11 cellular contexts compared by ENCODE assay signal in genomic region chr3:122941233-122942206, GRCh38.
DNase-seq lines count a peak whose midpoint lies in the region; ATAC-seq and TF ChIP-seq lines count a peak whose summit lies in the region.
"Had no signal": no experiment of that assay in that cellular context is flagged by ENCODE, and none has a peak within 500 bp of the region (broad histone marks: within the 10 kb centered on the region; RNA-seq: fewer than 3 reads in every experiment).

No MANE protein-coding gene starts in this region.

- H3K79me2 ChIP-seq in H9 (ENCODE audit: insufficient read depth, low read length): no peaks in the 10 kb centered on the region

- no peak overlapping the region for H2BK15ac ChIP-seq in H9 (ENCODE audit: low read depth, low read length)

- H2BK20ac ChIP-seq in H9 (ENCODE audit: low read depth, low read length, poor library complexity, severe bottlenecking): no peak overlapping the region

- H4K20me1 ChIP-seq in H9 (ENCODE audit: control insufficient read depth, insufficient read depth, insufficient read length): no peaks in the 10 kb centered on the region

- no peak overlapping the region for H4K8ac ChIP-seq in H9 (replicated peaks; ENCODE audit: insufficient read length, low read depth, low read length)

- H2AFZ ChIP-seq in H9 (ENCODE audit: low read length): no peak overlapping the region

- no CpG with 5 or more reads among the region's 6 CpGs for WGBS in H9 (ENCODE audit: extremely low coverage, insufficient read length, low lambda C conversion rate)

- H3K14ac ChIP-seq in H9 (ENCODE audit: insufficient read depth, low read length): no peak overlapping the region

- no peak overlapping the region for H3K27ac ChIP-seq in H9 (ENCODE audit: insufficient read length, low read depth, low read length)

- H4K91ac ChIP-seq in H9 (ENCODE audit: insufficient read length, low read depth, low read length): no peak overlapping the region

- no peak overlapping the region for H3K4ac ChIP-seq in H9 (ENCODE audit: low read depth, low read length)

- no peaks in the 10 kb centered on the region for H3K36me3 ChIP-seq in BE2C

- no peak overlapping the region for H3K56ac ChIP-seq in H9 (ENCODE audit: insufficient read length, low read depth, low read length)

- H2AK5ac ChIP-seq in H9 (ENCODE audit: insufficient read length, low read length): no peak overlapping the region

- H3K4me3 ChIP-seq in BE2C (ENCODE audit: low read depth, low read length): no peak overlapping the region

- TF ChIP-seq CTCF in BE2C (IDR thresholded peaks at IDR 0.05; ENCODE audit: low read depth, low read length) (peak; percentile 75), H9 (conservative IDR thresholded peaks at IDR 0.05) (peak; percentile 57)

- no peak overlapping the region for H3K4me3 Mint-ChIP-seq in H9
- H3K4me3 Mint-ChIP-seq in activated naive CD8-positive, alpha-beta T cell treated with anti-CD3 and anti-CD28 coated beads, Interleukin-2, amount 50 U/mL, for 24 hours: no peak overlapping the region
- H3K4me3 Mint-ChIP-seq in immature natural killer cell: peak overlapping the region in 4 of 5 donors; percentile 34 to 58 (median 53)
- H3K4me3 Mint-ChIP-seq: activated T-cell treated with anti-CD3 and anti-CD28 coated beads, Interleukin-2, amount 50 U/mL, for 72 hours had no signal

- H3K4me2 ChIP-seq in H9 (ENCODE audit: insufficient read depth, insufficient read length, low read length): no peak overlapping the region

- H3K79me1 ChIP-seq in H9 (ENCODE audit: insufficient read depth, low read depth, low read length, poor library complexity, severe bottlenecking): no peaks in the 10 kb centered on the region

- H2BK5ac ChIP-seq in H9 (ENCODE audit: insufficient read length, low read length): no peak overlapping the region

- no peaks in the 10 kb centered on the region for H3K23me2 ChIP-seq in H9 (ENCODE audit: insufficient read length, low read depth, low read length, poor library complexity, severe bottlenecking)

- H3K9ac ChIP-seq in H9 (ENCODE audit: extremely low read depth, insufficient read length, low read length): no peak overlapping the region

- H3K9me3 ChIP-seq in BE2C (no peaks in the 10 kb centered on the region), H9 (ENCODE audit: control insufficient read depth, low read depth, low read length) (no peaks in the 10 kb centered on the region)

- no peak overlapping the region for H2BK120ac ChIP-seq in H9 (ENCODE audit: low read depth, low read length, poor library complexity, severe bottlenecking)

- no peak overlapping the region for H3K23ac ChIP-seq in H9 (ENCODE audit: insufficient read length, low read depth, low read length)

- H3K4me1 Mint-ChIP-seq in H9 (peaks cover 6 to 17% of the 10 kb centered on the region in 2 experiments), immature natural killer cell (peaks cover 21% of the 10 kb centered on the region in 2 donors)
- H3K4me1 Mint-ChIP-seq in activated naive CD8-positive, alpha-beta T cell treated with anti-CD3 and anti-CD28 coated beads, Interleukin-2, amount 50 U/mL, for 24 hours: peaks cover 13% of the 10 kb centered on the region

- H3T11ph ChIP-seq in H9 (ENCODE audit: low read length): no peak overlapping the region

- DNase-seq in BE2C (peak; percentile 47), H9 (no peak), immature natural killer cell (peak; percentile 33 to 59 (median 50)), superior temporal gyrus (ENCODE audit: extremely low spot score) (no peak), SKM-1 (lab: John Stamatoyannopoulos, UW; ENCODE audit: unreplicated experiment) (no peak)
- DNase-seq in activated naive CD8-positive, alpha-beta T cell treated with anti-CD3 and anti-CD28 coated beads, Interleukin-2, amount 50 U/mL, for 24 hours: no peak
- DNase-seq in activated naive CD4-positive, alpha-beta T cell (lab: John Stamatoyannopoulos, UW): no peak
- DNase-seq: activated T-cell treated with anti-CD3 and anti-CD28 coated beads, Interleukin-2, amount 50 U/mL, for 72 hours; effector CD4-positive, alpha-beta T cell; NCI-H748 treated with DMSO at 0.1 percent for 48 hours had no signal

- no peaks in the 10 kb centered on the region for H3K9me3 Mint-ChIP-seq in H9
- H3K9me3 Mint-ChIP-seq in activated naive CD8-positive, alpha-beta T cell treated with anti-CD3 and anti-CD28 coated beads, Interleukin-2, amount 50 U/mL, for 24 hours: no peaks in the 10 kb centered on the region
- peaks cover 0 to 1% (median 0%) of the 10 kb centered on the region in 6 donors for H3K9me3 Mint-ChIP-seq in immature natural killer cell
- H3K9me3 Mint-ChIP-seq: activated T-cell treated with anti-CD3 and anti-CD28 coated beads, Interleukin-2, amount 50 U/mL, for 72 hours had no signal

- no peak overlapping the region for H2BK12ac ChIP-seq in H9 (ENCODE audit: insufficient read length, low read depth, low read length)

- H3K36me3 Mint-ChIP-seq in H9 (ENCODE audit: insufficient read depth in 1 of 3, low read depth in 3 of 3): no peaks in the 10 kb centered on the region
- H3K36me3 Mint-ChIP-seq in activated naive CD8-positive, alpha-beta T cell treated with anti-CD3 and anti-CD28 coated beads, Interleukin-2, amount 50 U/mL, for 24 hours (ENCODE audit: low read depth): no peaks in the 10 kb centered on the region
- H3K36me3 Mint-ChIP-seq in immature natural killer cell: no peaks in the 10 kb centered on the region

- H3K27me3 Mint-ChIP-seq in H9 (ENCODE audit: low read depth): peaks cover 19% of the 10 kb centered on the region
- H3K27me3 Mint-ChIP-seq in activated naive CD8-positive, alpha-beta T cell treated with anti-CD3 and anti-CD28 coated beads, Interleukin-2, amount 50 U/mL, for 24 hours: no peaks in the 10 kb centered on the region
- peaks cover 2 to 19% (median 8%) of the 10 kb centered on the region in 3 donors for H3K27me3 Mint-ChIP-seq in immature natural killer cell (ENCODE audit: low read depth in 3 of 3)

- peaks cover 73% of the 10 kb centered on the region for H3K4me1 ChIP-seq in BE2C
- H3K4me1 ChIP-seq in H9 (ENCODE audit: insufficient read depth, low read length): no peaks in the 10 kb centered on the region

- H3K18ac ChIP-seq in H9 (ENCODE audit: insufficient read length, low read depth, low read length): no peak overlapping the region

- ATAC-seq in activated naive CD8-positive, alpha-beta T cell treated with anti-CD3 and anti-CD28 coated beads, Interleukin-2, amount 50 U/mL, for 24 hours: peak; percentile 25
- ATAC-seq in HG03135 (IDR thresholded peaks at IDR 0.05; ENCODE audit: unreplicated experiment): no peak
- ATAC-seq: activated T-cell treated with anti-CD3 and anti-CD28 coated beads, Interleukin-2, amount 50 U/mL, for 72 hours had no signal

- no peak overlapping the region for H4K5ac ChIP-seq in H9 (ENCODE audit: insufficient read length, low read depth, low read length)

- H3K27me3 ChIP-seq in BE2C (no peaks in the 10 kb centered on the region), H9 (ENCODE audit: insufficient read depth, low read length) (no peaks in the 10 kb centered on the region; the same call in 1 of the 2 replicates)

- H3K27ac Mint-ChIP-seq in H9: no peak overlapping the region
- no peak overlapping the region for H3K27ac Mint-ChIP-seq in activated naive CD8-positive, alpha-beta T cell treated with anti-CD3 and anti-CD28 coated beads, Interleukin-2, amount 50 U/mL, for 24 hours
- H3K27ac Mint-ChIP-seq in immature natural killer cell: peak overlapping the region in 1 of 6 donors; percentile 7
- H3K27ac Mint-ChIP-seq: activated T-cell treated with anti-CD3 and anti-CD28 coated beads, Interleukin-2, amount 50 U/mL, for 72 hours had no signal

Comparison
In these comparisons a context has a peak if more than half of its experiments do, and no peak if none do; other contexts are left out.
1. DNase-seq: peak in BE2C (single experiment) and immature natural killer cell (3 of 3); none in H9 (single experiment), activated naive CD8-positive, alpha-beta T cell treated with anti-CD3 and anti-CD28 coated beads, Interleukin-2, amount 50 U/mL, for 24 hours (single experiment), superior temporal gyrus (single experiment), activated naive CD4-positive, alpha-beta T cell (0 of 4) and SKM-1 (single experiment).
2. H3K4me3 Mint-ChIP-seq: peak in immature natural killer cell (4 of 5); none in H9 (0 of 2) and activated naive CD8-positive, alpha-beta T cell treated with anti-CD3 and anti-CD28 coated beads, Interleukin-2, amount 50 U/mL, for 24 hours (single experiment).